Comparison of ENCODE assay signal across 8 cellular contexts in genomic region chr7:150937848-150938561, GRCh38. TPM values are rescaled to one million over a fixed set of nuclear protein-coding genes. Genes with fewer than 3 reads are reported as not detected.
A peak's percentile ranks its signal among the peaks of the same experiment; 100 is the strongest.
DNase-seq lines count a peak whose midpoint lies in the region; ATAC-seq and TF ChIP-seq lines count a peak whose summit lies in the region.

No MANE protein-coding gene starts in this region.

- H3K4me2 ChIP-seq in OCI-LY3 (ENCODE audit: low read length) (peak overlapping the region; percentile 51), mammary epithelial cell (ENCODE audit: insufficient read depth, low read depth, low read length) (peak overlapping the region; percentile 25), H9 (ENCODE audit: insufficient read depth, insufficient read length, low read length) (no peak overlapping the region)

- no peak overlapping the region for H3K56ac ChIP-seq in H9 (ENCODE audit: insufficient read length, low read depth, low read length)

- no peak overlapping the region for H3T11ph ChIP-seq in H9 (ENCODE audit: low read length)

- H4K8ac ChIP-seq in H9 (replicated peaks; ENCODE audit: insufficient read length, low read depth, low read length): no peak overlapping the region

- peaks cover 19% of the 10 kb centered on the region for H3K4me1 ChIP-seq in OCI-LY3 (ENCODE audit: low read length)
- peaks cover 56% of the 10 kb centered on the region for H3K4me1 ChIP-seq in mammary epithelial cell (ENCODE audit: insufficient read depth, low read length)
- H3K4me1 ChIP-seq in H9 (ENCODE audit: insufficient read depth, low read length): no peaks in the 10 kb centered on the region

- H3K4me1 Mint-ChIP-seq in H9: peaks cover 6% of the 10 kb centered on the region in 2 experiments; a peak in 3 of 4 replicates

- peaks cover 15% of the 10 kb centered on the region for H3K27me3 Mint-ChIP-seq in H9 (ENCODE audit: low read depth)

- H3K36me3 ChIP-seq in OCI-LY3 (replicated peaks; ENCODE audit: low read depth, low read length): no peaks in the 10 kb centered on the region
- no peaks in the 10 kb centered on the region for H3K36me3 ChIP-seq in mammary epithelial cell (ENCODE audit: insufficient read depth, low read length)

- H2BK5ac ChIP-seq in H9 (ENCODE audit: insufficient read length, low read length): no peak overlapping the region

- H3K79me2 ChIP-seq in OCI-LY3 (ENCODE audit: low read length): no peaks in the 10 kb centered on the region
- no peaks in the 10 kb centered on the region for H3K79me2 ChIP-seq in mammary epithelial cell (ENCODE audit: insufficient read depth, low read length)
- H3K79me2 ChIP-seq in H9 (ENCODE audit: insufficient read depth, low read length): 0 out of 2 replicates have a peak, but pooled peaks cover 1% of the 10 kb centered on the region

- H2AFZ ChIP-seq in OCI-LY3 (ENCODE audit: low read depth, low read length) (peak overlapping the region; percentile 61; the same call in 1 of the 2 replicates), mammary epithelial cell (ENCODE audit: low read depth, low read length) (peak overlapping the region; percentile 57), H9 (ENCODE audit: low read length) (no peak overlapping the region)

- no peak for TF ChIP-seq CTCF in OCI-LY3 (IDR thresholded peaks at IDR 0.05; ENCODE audit: low read depth, low read length)
- no peak for TF ChIP-seq CTCF in mammary epithelial cell (conservative IDR thresholded peaks at IDR 0.05 in 1 of 2, IDR thresholded peaks at IDR 0.05 in 1 of 2; ENCODE audit: extremely low read depth in 1 of 2, insufficient read depth in 1 of 2, low read depth in 1 of 2, low read length in 2 of 2)
- TF ChIP-seq CTCF in H9 (conservative IDR thresholded peaks at IDR 0.05): no peak

- no peak overlapping the region for H2AK5ac ChIP-seq in H9 (ENCODE audit: insufficient read length, low read length)

- H3K9me3 Mint-ChIP-seq in H9: no peaks in the 10 kb centered on the region

- no peak overlapping the region for H3K4me3 Mint-ChIP-seq in H9

- intact Hi-C loops in mammary epithelial cell (cut with micrococcal nuclease): loop anchor here (2.0 kb wide), 1 partner anchor 39 kb away; no protein-coding TSS in a partner anchor

- no peaks in the 10 kb centered on the region for H4K20me1 ChIP-seq in OCI-LY3 (ENCODE audit: insufficient read depth, low read length)
- H4K20me1 ChIP-seq in mammary epithelial cell (ENCODE audit: insufficient read depth, low read length): no peaks in the 10 kb centered on the region
- H4K20me1 ChIP-seq in H9 (ENCODE audit: control insufficient read depth, insufficient read depth, insufficient read length): no peaks in the 10 kb centered on the region

- no peak overlapping the region for H3K23ac ChIP-seq in H9 (ENCODE audit: insufficient read length, low read depth, low read length)

- CTCF ChIA-PET in mammary epithelial cell (lab: Charles Lee; ENCODE audit: low non-redundant PET): no interaction called here

- no peaks in the 10 kb centered on the region for H3K79me1 ChIP-seq in H9 (ENCODE audit: insufficient read depth, low read depth, low read length, poor library complexity, severe bottlenecking)

- DNase-seq in NCI-H1417 (lab: John Stamatoyannopoulos, UW): peak; percentile 56 to 78 (median 72)
- no peak for DNase-seq in NCI-H1417 treated with DMSO at 0.1 percent for 48 hours (lab: John Stamatoyannopoulos, UW)
- peak; percentile 79 for DNase-seq in mammary epithelial cell
- DNase-seq in stimulated activated CD4-positive, alpha-beta T cell treated with anti-CD3 and anti-CD28 coated beads, TNF-alpha, amount 100 ng/mL, for 48 hours (ENCODE audit: low read depth in 3 of 3): peak in 2 of 3 donors; percentile 14 to 30
- no peak for DNase-seq in activated gamma-delta T cell (lab: John Stamatoyannopoulos, UW)
- DNase-seq in H9: no peak

- no peak overlapping the region for H2BK20ac ChIP-seq in H9 (ENCODE audit: low read depth, low read length, poor library complexity, severe bottlenecking)

- H4K91ac ChIP-seq in H9 (ENCODE audit: insufficient read length, low read depth, low read length): no peak overlapping the region

- dilution Hi-C loops in mammary epithelial cell (cut with HindIII; ENCODE audit: low sequenced_read_pairs): no loop called here

- 13% methylated on average over 10 of the region's 15 CpGs for WGBS in mammary epithelial cell (ENCODE audit: low coverage, missing lambda C conversion rate)
- WGBS in H9 (ENCODE audit: extremely low coverage, insufficient read length, low lambda C conversion rate): no CpG with 5 or more reads among the region's 15 CpGs

- H3K14ac ChIP-seq in H9 (ENCODE audit: insufficient read depth, low read length): no peak overlapping the region

- no peaks in the 10 kb centered on the region for H3K36me3 Mint-ChIP-seq in H9 (ENCODE audit: insufficient read depth in 1 of 3, low read depth in 3 of 3)

- H3K27ac ChIP-seq in OCI-LY3 (ENCODE audit: low read length) (no peak overlapping the region), mammary epithelial cell (ENCODE audit: insufficient read depth, low read depth, low read length) (no peak overlapping the region), H9 (ENCODE audit: insufficient read length, low read depth, low read length) (no peak overlapping the region)

- H2BK15ac ChIP-seq in H9 (ENCODE audit: low read depth, low read length): no peak overlapping the region

- no peak overlapping the region for H3K18ac ChIP-seq in H9 (ENCODE audit: insufficient read length, low read depth, low read length)

- no peak overlapping the region for H3K9ac ChIP-seq in OCI-LY3 (ENCODE audit: low read length)
- no peak overlapping the region for H3K9ac ChIP-seq in mammary epithelial cell (ENCODE audit: insufficient read depth, low read length)
- no peak overlapping the region for H3K9ac ChIP-seq in H9 (ENCODE audit: extremely low read depth, insufficient read length, low read length)

- H3K4ac ChIP-seq in H9 (ENCODE audit: low read depth, low read length): no peak overlapping the region

- H3K4me3 ChIP-seq in OCI-LY3 (ENCODE audit: low read length) (peak overlapping the region; percentile 11), mammary epithelial cell (replicated peaks in 1 of 3; ENCODE audit: insufficient read depth in 1 of 3, low read depth in 2 of 3, low read length in 3 of 3) (no peak overlapping the region)

- BruUV-seq in mammary epithelial cell (replicated peaks; lab: Mats Ljungman, UMichigan): no TSS peak

- no peak overlapping the region for H2BK12ac ChIP-seq in H9 (ENCODE audit: insufficient read length, low read depth, low read length)

- H3K27ac Mint-ChIP-seq in H9: no peak overlapping the region; a peak in 1 of 7 replicates

- in situ Hi-C loops in mammary epithelial cell (cut with MboI; ENCODE audit: low sequenced_read_pairs in 2 of 2): no loop called here

- no peaks in the 10 kb centered on the region for H3K9me3 ChIP-seq in OCI-LY3 (ENCODE audit: insufficient read depth, low read length)
- H3K9me3 ChIP-seq in mammary epithelial cell (replicated peaks; ENCODE audit: insufficient read depth, low read length): no peaks in the 10 kb centered on the region
- H3K9me3 ChIP-seq in H9 (ENCODE audit: control insufficient read depth, low read depth, low read length): no peaks in the 10 kb centered on the region

- H2BK120ac ChIP-seq in H9 (ENCODE audit: low read depth, low read length, poor library complexity, severe bottlenecking): no peak overlapping the region

- no peak for ATAC-seq in HG03342 (IDR thresholded peaks at IDR 0.05; ENCODE audit: unreplicated experiment)

- H3K23me2 ChIP-seq in H9 (ENCODE audit: insufficient read length, low read depth, low read length, poor library complexity, severe bottlenecking): no peaks in the 10 kb centered on the region

- peaks cover 14% of the 10 kb centered on the region; the same call in 1 of the 2 replicates for H3K27me3 ChIP-seq in OCI-LY3 (ENCODE audit: low read depth, low read length)
- H3K27me3 ChIP-seq in mammary epithelial cell (ENCODE audit: insufficient read depth, low read length): no peaks in the 10 kb centered on the region
- no peaks in the 10 kb centered on the region for H3K27me3 ChIP-seq in H9 (ENCODE audit: insufficient read depth, low read length)

- H4K5ac ChIP-seq in H9 (ENCODE audit: insufficient read length, low read depth, low read length): no peak overlapping the region

RNA-seq across cellular contexts. Expression of gene KCNH2, which starts 40.1 kb away (rescaled TPM):
- total RNA-seq in mammary epithelial cell (1 to 10 TPM in 1 of 2 donors, not detected in 1; 1.5 TPM), H9 (2021) (4.3 and 4.5 TPM in 2 replicates)
- polyA plus RNA-seq in mammary epithelial cell: not detected
- polyA minus RNA-seq in mammary epithelial cell: 0.47 TPM

RNA-seq across cellular contexts. Expression of gene NOS3, which starts 52.8 kb away (rescaled TPM):
- total RNA-seq in mammary epithelial cell (1 to 10 TPM in 1 of 2 donors, not detected in 1; 4.7 TPM), H9 (2021) (4.5 and 4.7 TPM in 2 replicates)
- 0.23 TPM for polyA plus RNA-seq in mammary epithelial cell
- not detected for polyA minus RNA-seq in mammary epithelial cell

Comparison
In these comparisons a context has a peak if more than half of its experiments do, and no peak if none do; other contexts are left out.
1. DNase-seq: peak in NCI-H1417 (3 of 3), mammary epithelial cell (single experiment) and stimulated activated CD4-positive, alpha-beta T cell treated with anti-CD3 and anti-CD28 coated beads, TNF-alpha, amount 100 ng/mL, for 48 hours (2 of 3); none in NCI-H1417 treated with DMSO at 0.1 percent for 48 hours (single experiment), activated gamma-delta T cell (single experiment) and H9 (single experiment).